Comparison of ENCODE assay signal across 9 cellular contexts in the genomic region with DNA sequence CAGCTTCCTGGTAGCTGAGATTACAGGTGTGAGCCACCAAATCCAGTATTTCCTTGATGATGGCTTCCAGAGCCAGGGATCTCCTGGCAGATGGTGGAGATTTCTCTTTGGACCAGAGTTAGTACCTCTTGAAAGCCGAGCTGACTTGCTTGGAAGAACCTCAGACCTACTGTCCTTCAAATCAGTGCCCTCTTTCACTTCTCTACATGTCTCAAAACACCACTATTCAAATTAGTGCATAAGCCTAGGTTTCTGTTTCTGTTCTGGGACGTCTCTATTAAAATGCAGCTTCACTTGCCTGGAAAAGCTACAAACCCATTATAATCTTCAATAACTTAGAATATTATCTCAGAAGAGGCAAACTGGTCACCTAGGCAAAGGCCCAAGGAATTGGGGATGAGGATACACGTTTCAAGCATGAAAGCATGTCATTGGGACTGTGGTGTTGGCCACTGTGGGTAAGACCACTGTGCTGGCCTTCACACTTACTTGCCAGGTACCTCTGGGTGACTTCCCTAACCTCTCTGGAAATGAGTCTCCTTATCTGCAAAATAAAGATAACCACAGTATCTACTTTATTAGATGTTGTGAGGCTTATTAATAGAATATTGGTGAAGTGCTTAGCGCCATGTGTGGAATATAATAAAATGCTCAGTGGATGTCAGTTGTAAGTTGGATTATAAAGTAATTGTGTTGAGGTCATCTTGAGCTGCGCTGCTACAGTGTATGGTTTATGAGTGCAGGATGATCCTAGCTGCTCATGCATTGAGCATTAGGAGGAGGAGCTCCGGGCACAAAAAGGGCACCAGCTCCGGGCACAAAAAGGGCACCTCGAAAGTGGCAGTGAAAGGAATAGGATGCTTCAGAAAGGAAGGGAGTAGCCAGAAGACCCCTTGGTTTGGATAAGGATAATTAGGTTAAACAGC.
DNase-seq lines count a peak whose midpoint lies in the region; ATAC-seq and TF ChIP-seq lines count a peak whose summit lies in the region.
"Had no signal": no experiment of that assay in that cellular context is flagged by ENCODE, and none has a peak within 500 bp of the region (broad histone marks: within the 10 kb centered on the region; RNA-seq: fewer than 3 reads in every experiment).

No MANE protein-coding gene starts in this region.

- WGBS in thyroid gland, 2 donors: 75 to 80% methylated on average over 8 of the region's 8 CpGs

- H3K4me1 ChIP-seq in thyroid gland: peaks cover 8 to 12% of the 10 kb centered on the region in 2 donors

- no peak overlapping the region for H3K4me3 ChIP-seq in thyroid gland (replicated peaks in 1 of 3)

- no peaks in the 10 kb centered on the region for H3K36me3 ChIP-seq in thyroid gland

- H3K9me3 ChIP-seq in thyroid gland: no peaks in the 10 kb centered on the region

- ATAC-seq in activated T-cell treated with anti-CD3 and anti-CD28 coated beads, Interleukin-2, amount 50 U/mL, for 4 hours: peak; percentile 74 to 80
- peak; percentile 87 for ATAC-seq in HG02885 (IDR thresholded peaks at IDR 0.05; ENCODE audit: poor library complexity, unreplicated experiment)
- ATAC-seq in activated CD8-positive, alpha-beta T cell treated with anti-CD3 and anti-CD28 coated beads, Interleukin-2, amount 10 ng/mL, durations not matched to agents 7 days and 5 days: peak; percentile 40

- H3K9me3 Mint-ChIP-seq in activated T-cell treated with anti-CD3 and anti-CD28 coated beads, Interleukin-2, amount 50 U/mL, for 4 hours: no peaks in the 10 kb centered on the region
- H3K9me3 Mint-ChIP-seq in activated CD8-positive, alpha-beta T cell treated with anti-CD3 and anti-CD28 coated beads, Interleukin-2, amount 10 ng/mL, durations not matched to agents 7 days and 5 days (ENCODE audit: insufficient read depth): no peaks in the 10 kb centered on the region

- DNase-seq in activated T-cell treated with anti-CD3 and anti-CD28 coated beads, Interleukin-2, amount 50 U/mL, for 4 hours: no peak
- DNase-seq in activated T-cell treated with anti-CD3 and anti-CD28 coated beads, Interleukin-2, amount 50 U/mL, for 48 hours: no peak
- DNase-seq in activated CD8-positive, alpha-beta T cell treated with anti-CD3 and anti-CD28 coated beads, Interleukin-2, amount 10 ng/mL, durations not matched to agents 7 days and 5 days: no peak
- no peak for DNase-seq in thyroid gland
- no peak for DNase-seq in C1 segment of cervical spinal cord (lab: John Stamatoyannopoulos, UW)
- DNase-seq in NCI-H524 (lab: John Stamatoyannopoulos, UW): no peak
- no peak for DNase-seq in RPMI8226
- DNase-seq: NCI-H187 had no signal

- H3K36me3 Mint-ChIP-seq in activated T-cell treated with anti-CD3 and anti-CD28 coated beads, Interleukin-2, amount 50 U/mL, for 4 hours (ENCODE audit: insufficient read depth): peaks cover 17% of the 10 kb centered on the region
- peaks cover 66% of the 10 kb centered on the region for H3K36me3 Mint-ChIP-seq in activated CD8-positive, alpha-beta T cell treated with anti-CD3 and anti-CD28 coated beads, Interleukin-2, amount 10 ng/mL, durations not matched to agents 7 days and 5 days (ENCODE audit: low read depth)

- peak overlapping the region in 2 of 3 donors; percentile 6 to 51 for H3K27ac ChIP-seq in thyroid gland

- no peaks in the 10 kb centered on the region for H3K27me3 ChIP-seq in thyroid gland

- TF ChIP-seq POLR2A in thyroid gland (IDR thresholded peaks at IDR 0.05): no peak

- TF ChIP-seq CTCF in thyroid gland (IDR thresholded peaks at IDR 0.05): no peak

- H3K27me3 Mint-ChIP-seq in activated T-cell treated with anti-CD3 and anti-CD28 coated beads, Interleukin-2, amount 50 U/mL, for 4 hours (ENCODE audit: low read depth): no peaks in the 10 kb centered on the region
- H3K27me3 Mint-ChIP-seq in activated CD8-positive, alpha-beta T cell treated with anti-CD3 and anti-CD28 coated beads, Interleukin-2, amount 10 ng/mL, durations not matched to agents 7 days and 5 days (ENCODE audit: low read depth): no peaks in the 10 kb centered on the region

- intact Hi-C loops in thyroid gland (cut with DNase I): no loop called here

- H3K27ac Mint-ChIP-seq in activated CD8-positive, alpha-beta T cell treated with anti-CD3 and anti-CD28 coated beads, Interleukin-2, amount 10 ng/mL, durations not matched to agents 7 days and 5 days: peak overlapping the region; percentile 65

- H3K4me3 Mint-ChIP-seq in activated T-cell treated with anti-CD3 and anti-CD28 coated beads, Interleukin-2, amount 50 U/mL, for 4 hours: peak overlapping the region; percentile 21
- H3K4me3 Mint-ChIP-seq in activated CD8-positive, alpha-beta T cell treated with anti-CD3 and anti-CD28 coated beads, Interleukin-2, amount 10 ng/mL, durations not matched to agents 7 days and 5 days: peak overlapping the region; percentile 24

- H3K4me1 Mint-ChIP-seq in activated T-cell treated with anti-CD3 and anti-CD28 coated beads, Interleukin-2, amount 50 U/mL, for 4 hours (ENCODE audit: low read depth): peaks cover 82% of the 10 kb centered on the region
- H3K4me1 Mint-ChIP-seq in activated CD8-positive, alpha-beta T cell treated with anti-CD3 and anti-CD28 coated beads, Interleukin-2, amount 10 ng/mL, durations not matched to agents 7 days and 5 days (ENCODE audit: low read depth): peaks cover 80% of the 10 kb centered on the region

- CTCF ChIA-PET in activated CD8-positive, alpha-beta T cell treated with anti-CD3 and anti-CD28 coated beads, Interleukin-2, amount 10 ng/mL, durations not matched to agents 7 days and 5 days (lab: Charles Lee): interaction anchor here (1.0 to 1.7 kb wide), 4 partner anchors 9 to 37 kb away, joined by 3 read pairs; no protein-coding TSS in a partner anchor

- POLR2A ChIA-PET in activated CD8-positive, alpha-beta T cell treated with anti-CD3 and anti-CD28 coated beads, Interleukin-2, amount 10 ng/mL, durations not matched to agents 7 days and 5 days (lab: Charles Lee): interaction anchor here (1.1 to 2.0 kb wide), 3 partner anchors 12 to 30 kb away, joined by 3 to 12 read pairs (median 8); no protein-coding TSS in a partner anchor
